8 cellular contexts compared by ENCODE assay signal in genomic region chr9:116687762-116688160, GRCh38. TPM values are rescaled to one million over a fixed set of nuclear protein-coding genes. Genes with fewer than 3 reads are reported as not detected.
DNase-seq lines count a peak whose midpoint lies in the region; ATAC-seq and TF ChIP-seq lines count a peak whose summit lies in the region.

No MANE protein-coding gene starts in this region.

- H3K27ac ChIP-seq in VCaP (peak overlapping the region; percentile 78; the same call in 1 of the 2 replicates), osteoblast (ENCODE audit: low read depth, low read length) (peak overlapping the region; percentile 52)

- H3K4me1 ChIP-seq in osteoblast (ENCODE audit: insufficient read depth, low read length): peaks cover 32% of the 10 kb centered on the region

- H3K4me2 ChIP-seq in osteoblast (ENCODE audit: insufficient read depth, low read length): peak overlapping the region; percentile 98

- peaks cover 2% of the 10 kb centered on the region for H3K9me3 ChIP-seq in osteoblast (ENCODE audit: low read depth, low read length)

- H3K4me3 ChIP-seq in fibroblast of pulmonary artery (replicated peaks; ENCODE audit: low read depth, low read length): peak overlapping the region; percentile 83
- peak overlapping the region; percentile 87 for H3K4me3 ChIP-seq in osteoblast (ENCODE audit: insufficient read depth, low read length)

- H3K36me3 ChIP-seq in osteoblast (ENCODE audit: insufficient read depth, low read length): peaks cover 4% of the 10 kb centered on the region

- H4K20me1 ChIP-seq in osteoblast (ENCODE audit: insufficient read depth, low read length): peaks cover 30% of the 10 kb centered on the region

- peak overlapping the region; percentile 61 for H2AFZ ChIP-seq in osteoblast (ENCODE audit: low read length)

- H3K79me2 ChIP-seq in osteoblast (ENCODE audit: insufficient read depth, low read length): peaks cover 62% of the 10 kb centered on the region

- no peak for TF ChIP-seq CTCF in VCaP (conservative IDR thresholded peaks at IDR 0.05)
- TF ChIP-seq CTCF in fibroblast of pulmonary artery (IDR thresholded peaks at IDR 0.05; ENCODE audit: low read length, missing control alignments): no peak
- no peak for TF ChIP-seq CTCF in osteoblast (IDR thresholded peaks at IDR 0.05; ENCODE audit: extremely low read depth, low read depth, low read length)

- DNase-seq in activated naive CD4-positive, alpha-beta T cell treated with Interleukin-2 at 50 U/mL for 16 hours: peak; percentile 7
- DNase-seq in activated naive CD4-positive, alpha-beta T cell treated with anti-CD3 and anti-CD28 coated beads, Interleukin-2, amount 50 U/mL, for 16 hours: no peak
- no peak for DNase-seq in fibroblast of pulmonary artery (ENCODE audit: low read depth)
- DNase-seq in osteoblast (ENCODE audit: insufficient read length, low spot score, missing footprints): peak; percentile 73
- DNase-seq in foreskin melanocyte: no peak
- no peak for DNase-seq in kidney glomerular epithelial cell (lab: John Stamatoyannopoulos, UW)

- no peak for ATAC-seq in HG03095 (IDR thresholded peaks at IDR 0.05; ENCODE audit: unreplicated experiment)

- no peaks in the 10 kb centered on the region for H3K27me3 ChIP-seq in osteoblast (ENCODE audit: insufficient read depth, low read length)

RNA-seq across cellular contexts. Expression of gene TRIM32, which starts 0.7 kb away (rescaled TPM):
- total RNA-seq in osteoblast: 30.4 and 34.7 TPM in 2 replicates

Comparison
In these comparisons a context has a peak if more than half of its experiments do, and no peak if none do; other contexts are left out.
1. DNase-seq: peak in activated naive CD4-positive, alpha-beta T cell treated with Interleukin-2 at 50 U/mL for 16 hours (single experiment) and osteoblast (single experiment); none in activated naive CD4-positive, alpha-beta T cell treated with anti-CD3 and anti-CD28 coated beads, Interleukin-2, amount 50 U/mL, for 16 hours (single experiment), fibroblast of pulmonary artery (single experiment), foreskin melanocyte (single experiment) and kidney glomerular epithelial cell (single experiment).